Comparison of ENCODE assay signal across 12 cellular contexts in the genomic region with DNA sequence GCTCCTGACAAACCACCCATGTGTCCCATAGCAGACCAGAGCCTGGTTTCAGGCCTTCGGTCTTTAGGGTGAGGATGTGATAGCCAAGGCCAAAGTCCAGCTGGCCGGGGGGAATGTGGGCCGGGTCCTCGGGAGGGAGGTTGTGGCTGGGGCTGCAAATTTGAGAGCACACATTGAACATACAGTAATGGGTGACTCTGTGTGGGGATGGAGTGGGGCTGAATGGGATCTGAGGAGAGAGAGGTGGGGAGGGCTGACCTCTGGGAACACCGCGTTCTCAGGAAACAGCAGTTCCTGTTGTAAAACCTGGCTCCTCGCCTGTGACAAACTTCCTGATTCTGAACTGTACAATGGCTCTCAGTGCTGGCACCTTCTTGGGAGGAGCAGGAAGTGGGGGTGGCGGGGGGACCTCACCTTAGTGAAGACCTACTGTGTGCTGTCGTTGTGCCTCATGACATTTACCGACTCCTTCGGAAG. TPM values are rescaled to one million over a fixed set of nuclear protein-coding genes. Genes with fewer than 3 reads are reported as not detected.
DNase-seq lines count a peak whose midpoint lies in the region; TF ChIP-seq lines count a peak whose summit lies in the region.
"Had no signal": no experiment of that assay in that cellular context is flagged by ENCODE, and none has a peak within 500 bp of the region (broad histone marks: within the 10 kb centered on the region; RNA-seq: fewer than 3 reads in every experiment).

No MANE protein-coding gene starts in this region.

- H3K4me1 Mint-ChIP-seq in progenitor cell of endocrine pancreas (ENCODE audit: low read depth): peaks cover 8% of the 10 kb centered on the region
- H3K4me1 Mint-ChIP-seq: activated CD4-positive, alpha-beta T cell treated with anti-CD3 and anti-CD28 coated beads, Interleukin-2, amount 10 ng/mL, durations not matched to agents 7 days and 5 days had no signal

- POLR2A ChIA-PET in A673 (lab: Charles Lee; ENCODE audit: low non-redundant PET): no interaction called here

- H3K4ac ChIP-seq in mesenchymal stem cell (ENCODE audit: low read depth in 1 of 2, low read length in 2 of 2): no peak overlapping the region

- no peak overlapping the region for H4K91ac ChIP-seq in mesenchymal stem cell (ENCODE audit: low read length)

- peak overlapping the region in 1 of 2 experiments; percentile 35 for H3K18ac ChIP-seq in mesenchymal stem cell (ENCODE audit: low read depth in 1 of 2, low read length in 2 of 2)

- peaks cover 2% of the 10 kb centered on the region for H3K36me3 Mint-ChIP-seq in progenitor cell of endocrine pancreas (ENCODE audit: insufficient read depth)

- peak in 1 of 2 donors; percentile 31 for TF ChIP-seq POLR2A in Peyer's patch (IDR thresholded peaks at IDR 0.05)
- TF ChIP-seq POLR2A in esophagus muscularis mucosa (IDR thresholded peaks at IDR 0.05; ENCODE audit: low read depth): no peak

- no peak overlapping the region for H2BK15ac ChIP-seq in mesenchymal stem cell (ENCODE audit: low read depth, poor library complexity, severe bottlenecking)

- peaks cover 0 to 11% (median 0%) of the 10 kb centered on the region in 4 donors for H3K9me3 ChIP-seq in Peyer's patch
- H3K9me3 ChIP-seq in esophagus muscularis mucosa: peaks cover 0 to 4% (median 0%) of the 10 kb centered on the region in 4 donors
- peaks cover 9% of the 10 kb centered on the region for H3K9me3 ChIP-seq in mesenchymal stem cell (ENCODE audit: control insufficient read depth, low read length)
- peaks cover 0 to 16% (median 6%) of the 10 kb centered on the region in 5 donors for H3K9me3 ChIP-seq in subcutaneous abdominal adipose tissue (ENCODE audit: control insufficient read depth in 5 of 5, low read length in 5 of 5)
- no peaks in the 10 kb centered on the region for H3K9me3 ChIP-seq in A673 (ENCODE audit: low read depth, low read length, poor library complexity, severe bottlenecking)

- H3K4me3 ChIP-seq in Peyer's patch (no peak overlapping the region), esophagus muscularis mucosa (no peak overlapping the region), mesenchymal stem cell (ENCODE audit: insufficient read depth in 1 of 2, low read depth in 1 of 2, low read length in 2 of 2) (no peak overlapping the region), subcutaneous abdominal adipose tissue (ENCODE audit: low read depth in 1 of 5, low read length in 5 of 5) (no peak overlapping the region), A673 (ENCODE audit: low read depth, low read length, poor library complexity, severe bottlenecking) (no peak overlapping the region)

- H4K8ac ChIP-seq in mesenchymal stem cell (ENCODE audit: low read length): peak overlapping the region; percentile 48

- no TSS peak for BruUV-seq in A673 (replicated peaks; lab: Mats Ljungman, UMichigan)

- H3K27me3 ChIP-seq in Peyer's patch: no peaks in the 10 kb centered on the region
- no peaks in the 10 kb centered on the region for H3K27me3 ChIP-seq in esophagus muscularis mucosa
- H3K27me3 ChIP-seq in mesenchymal stem cell (ENCODE audit: control insufficient read depth in 1 of 2, insufficient read depth in 1 of 2, low read length in 2 of 2): no peaks in the 10 kb centered on the region
- peaks cover 0 to 2% (median 0%) of the 10 kb centered on the region in 5 donors for H3K27me3 ChIP-seq in subcutaneous abdominal adipose tissue (ENCODE audit: control insufficient read depth in 5 of 5, insufficient read depth in 4 of 5, low read length in 5 of 5)
- H3K27me3 ChIP-seq in A673 (replicated peaks; ENCODE audit: insufficient read depth, low read depth, low read length, poor library complexity): no peaks in the 10 kb centered on the region

- H3K23ac ChIP-seq in mesenchymal stem cell (ENCODE audit: low read length in 2 of 2): no peak overlapping the region

- no peaks in the 10 kb centered on the region for H3K79me1 ChIP-seq in mesenchymal stem cell (replicated peaks; ENCODE audit: low read length, poor library complexity, severe bottlenecking)

- intact Hi-C loops in esophagus muscularis mucosa (cut with DNase I) (no loop called here), posterior cingulate gyrus (cut with DNase I) (no loop called here), A673 (cut with micrococcal nuclease; ENCODE audit: unreplicated experiment) (no loop called here)

- no peak overlapping the region for H3K4me3 Mint-ChIP-seq in progenitor cell of endocrine pancreas (ENCODE audit: low read depth)
- H3K4me3 Mint-ChIP-seq: activated CD4-positive, alpha-beta T cell treated with anti-CD3 and anti-CD28 coated beads, Interleukin-2, amount 10 ng/mL, durations not matched to agents 7 days and 5 days; CD8-positive, alpha-beta memory T cell; central memory CD8-positive, alpha-beta T cell had no signal

- H3K9ac ChIP-seq in mesenchymal stem cell (ENCODE audit: low read length): no peak overlapping the region
- no peak overlapping the region for H3K9ac ChIP-seq in subcutaneous abdominal adipose tissue (ENCODE audit: low read length in 5 of 5)

- H3K14ac ChIP-seq in mesenchymal stem cell (ENCODE audit: low read length in 2 of 2): no peak overlapping the region

- H2BK12ac ChIP-seq in mesenchymal stem cell (ENCODE audit: low read length in 2 of 2): peak overlapping the region; percentile 44 to 51

- H2AFZ ChIP-seq in mesenchymal stem cell (ENCODE audit: low read depth, low read length): no peak overlapping the region

- no peak for TF ChIP-seq CTCF in Peyer's patch (IDR thresholded peaks at IDR 0.05)
- no peak for TF ChIP-seq CTCF in esophagus muscularis mucosa (IDR thresholded peaks at IDR 0.05)
- TF ChIP-seq CTCF in progenitor cell of endocrine pancreas (IDR thresholded peaks at IDR 0.05; ENCODE audit: unreplicated experiment): no peak
- no peak for TF ChIP-seq CTCF in A673 (conservative IDR thresholded peaks at IDR 0.05; ENCODE audit: low read depth, low read length)

- no peak overlapping the region for H2AK5ac ChIP-seq in mesenchymal stem cell (ENCODE audit: low read length, severe bottlenecking)

- no peak overlapping the region for H3K27ac Mint-ChIP-seq in progenitor cell of endocrine pancreas
- H3K27ac Mint-ChIP-seq: activated CD4-positive, alpha-beta T cell treated with anti-CD3 and anti-CD28 coated beads, Interleukin-2, amount 10 ng/mL, durations not matched to agents 7 days and 5 days had no signal

- H2BK120ac ChIP-seq in mesenchymal stem cell (ENCODE audit: low read depth, low read length): no peak overlapping the region

- no peak for TF ChIP-seq EP300 in esophagus muscularis mucosa (IDR thresholded peaks at IDR 0.05)

- DNase-seq in Peyer's patch (peak; percentile 20 to 87 (median 77)), esophagus muscularis mucosa (ENCODE audit: extremely low spot score) (no peak), mesenchymal stem cell (no peak), progenitor cell of endocrine pancreas (ENCODE audit: low spot score, unreplicated experiment) (no peak), NCI-H2171 treated with DMSO at 0.1 percent for 48 hours (lab: John Stamatoyannopoulos, UW) (no peak), posterior cingulate gyrus (no peak), A673 (ENCODE audit: low spot score) (no peak)
- DNase-seq: activated CD4-positive, alpha-beta T cell treated with anti-CD3 and anti-CD28 coated beads, Interleukin-2, amount 10 ng/mL, durations not matched to agents 7 days and 5 days; activated gamma-delta T cell; CD8-positive, alpha-beta memory T cell had no signal

- H3K4me2 ChIP-seq in mesenchymal stem cell (ENCODE audit: low read length, poor library complexity, severe bottlenecking): no peak overlapping the region

- H3K36me3 ChIP-seq in Peyer's patch: no peaks in the 10 kb centered on the region
- H3K36me3 ChIP-seq in esophagus muscularis mucosa: no peaks in the 10 kb centered on the region
- no peaks in the 10 kb centered on the region for H3K36me3 ChIP-seq in mesenchymal stem cell (ENCODE audit: control insufficient read depth in 1 of 2, insufficient read depth in 2 of 2, low read depth in 1 of 2, low read length in 2 of 2)
- no peaks in the 10 kb centered on the region for H3K36me3 ChIP-seq in subcutaneous abdominal adipose tissue (ENCODE audit: control insufficient read depth in 5 of 5, insufficient read depth in 5 of 5, low read length in 5 of 5)
- H3K36me3 ChIP-seq in A673 (ENCODE audit: insufficient read depth, low read length, poor library complexity, severe bottlenecking): no peaks in the 10 kb centered on the region

- peaks cover 12% of the 10 kb centered on the region for H3K27me3 Mint-ChIP-seq in progenitor cell of endocrine pancreas

- no peak overlapping the region for H2BK5ac ChIP-seq in mesenchymal stem cell (ENCODE audit: low read depth, low read length, poor library complexity, severe bottlenecking)

- H3K4me1 ChIP-seq in Peyer's patch (no peaks in the 10 kb centered on the region), esophagus muscularis mucosa (peaks cover 20 to 33% (median 21%) of the 10 kb centered on the region in 4 donors), mesenchymal stem cell (ENCODE audit: control insufficient read depth, insufficient read depth, low read depth, low read length) (peaks cover 4% of the 10 kb centered on the region), subcutaneous abdominal adipose tissue (ENCODE audit: control insufficient read depth in 5 of 5, insufficient read depth in 5 of 5, low read length in 5 of 5) (peaks cover 2 to 23% (median 4%) of the 10 kb centered on the region in 5 donors), A673 (ENCODE audit: insufficient read depth, low read length, poor library complexity, severe bottlenecking) (no peaks in the 10 kb centered on the region)

- CTCF ChIA-PET in A673 (lab: Charles Lee): no interaction called here

- peaks cover 4% of the 10 kb centered on the region for H3K9me3 Mint-ChIP-seq in progenitor cell of endocrine pancreas (ENCODE audit: low read depth)

- WGBS in esophagus muscularis mucosa: 88% methylated on average over 10 of the region's 11 CpGs
- WGBS in mesenchymal stem cell: 85% methylated on average over 11 of the region's 11 CpGs

- H3K27ac ChIP-seq in Peyer's patch (peak overlapping the region in 3 of 4 donors; percentile 50 to 88 (median 80)), esophagus muscularis mucosa (replicated peaks in 1 of 4) (peak overlapping the region; percentile 8 to 67 (median 59)), mesenchymal stem cell (ENCODE audit: low read length, poor library complexity, severe bottlenecking) (no peak overlapping the region), subcutaneous abdominal adipose tissue (ENCODE audit: low read depth, low read length) (peak overlapping the region; percentile 40), A673 (ENCODE audit: low read depth, low read length, poor library complexity, severe bottlenecking) (no peak overlapping the region)

RNA-seq across cellular contexts. Expression of a gene that starts 48.8 kb away (rescaled TPM):
- total RNA-seq in Peyer's patch (10 to 100 TPM; 21.5 to 60.4 (median 49.2) TPM), esophagus muscularis mucosa (10 to 100 TPM; 61.9 to 89.5 (median 74.2) TPM), progenitor cell of endocrine pancreas (72.9 and 78.3 TPM in 2 replicates), A673 (2021) (90.5 and 101 TPM in 2 replicates)
- polyA plus RNA-seq in mesenchymal stem cell (2013, experiment 1 of 2): 212 TPM
- polyA plus RNA-seq in mesenchymal stem cell (2013, experiment 2 of 2): 217 TPM

Comparison
In these comparisons a context has a peak if more than half of its experiments do, and no peak if none do; other contexts are left out.
1. DNase-seq: peak in Peyer's patch (3 of 3); none in esophagus muscularis mucosa (single experiment), mesenchymal stem cell (single experiment), progenitor cell of endocrine pancreas (single experiment), NCI-H2171 treated with DMSO at 0.1 percent for 48 hours (single experiment), posterior cingulate gyrus (0 of 10) and A673 (single experiment).
2. H3K27ac ChIP-seq: peak in Peyer's patch (3 of 4), esophagus muscularis mucosa (4 of 4) and subcutaneous abdominal adipose tissue (single experiment); none in mesenchymal stem cell (single experiment) and A673 (single experiment).